In genomic region chr17:31869031-31869430, GRCh38 we compare ENCODE assay signal across 15 cellular contexts. TPM values are rescaled to one million over a fixed set of nuclear protein-coding genes. Genes with fewer than 3 reads are reported as not detected.
DNase-seq lines count a peak whose midpoint lies in the region; ATAC-seq and TF ChIP-seq lines count a peak whose summit lies in the region.
"Had no signal": no experiment of that assay in that cellular context is flagged by ENCODE, and none has a peak within 500 bp of the region (broad histone marks: within the 10 kb centered on the region; RNA-seq: fewer than 3 reads in every experiment).

No MANE protein-coding gene starts in this region.

- TF ChIP-seq CTCF in HFFc6 (IDR thresholded peaks at IDR 0.05) (no peak), RWPE2 (IDR thresholded peaks at IDR 0.05; ENCODE audit: poor library complexity, severe bottlenecking) (no peak), choroid plexus epithelial cell (conservative IDR thresholded peaks at IDR 0.05; ENCODE audit: low read depth, low read length) (no peak), uterus (IDR thresholded peaks at IDR 0.05) (no peak)

- no peaks in the 10 kb centered on the region for H3K9me3 Mint-ChIP-seq in HFFc6
- H3K9me3 Mint-ChIP-seq in activated T-helper 2 cell treated with anti-CD3 and anti-CD28 coated beads, Interferon-gamma antibody, Interleukin-2, Interleukin-4, amounts not matched to agents 10 μg/mL and 5 μg/mL and 100 μg/mL, durations not matched to agents 14 hours and 24 hours and 36 hours, result no peaks in the 10 kb centered on the region
- H3K9me3 Mint-ChIP-seq: CD4-positive, alpha-beta T cell had no signal

- no peak overlapping the region for H3K4me3 Mint-ChIP-seq in HFFc6
- H3K4me3 Mint-ChIP-seq in activated T-helper 2 cell treated with anti-CD3 and anti-CD28 coated beads, Interferon-gamma antibody, Interleukin-2, Interleukin-4, amounts not matched to agents 10 μg/mL and 5 μg/mL and 100 μg/mL, durations not matched to agents 14 hours and 24 hours and 36 hours (ENCODE audit: low read depth), result no peak overlapping the region
- H3K4me3 Mint-ChIP-seq: B cell; CD4-positive, alpha-beta T cell had no signal

- H3K27me3 Mint-ChIP-seq in HFFc6 (ENCODE audit: insufficient read depth), result no peaks in the 10 kb centered on the region
- no peaks in the 10 kb centered on the region for H3K27me3 Mint-ChIP-seq in activated T-helper 2 cell treated with anti-CD3 and anti-CD28 coated beads, Interferon-gamma antibody, Interleukin-2, Interleukin-4, amounts not matched to agents 10 μg/mL and 5 μg/mL and 100 μg/mL, durations not matched to agents 14 hours and 24 hours and 36 hours (ENCODE audit: low read depth)
- H3K27me3 Mint-ChIP-seq: B cell; CD4-positive, alpha-beta T cell had no signal

- H3K4me1 Mint-ChIP-seq in HFFc6 (ENCODE audit: low read depth), result peaks cover 15% of the 10 kb centered on the region
- no peaks in the 10 kb centered on the region for H3K4me1 Mint-ChIP-seq in activated T-helper 2 cell treated with anti-CD3 and anti-CD28 coated beads, Interferon-gamma antibody, Interleukin-2, Interleukin-4, amounts not matched to agents 10 μg/mL and 5 μg/mL and 100 μg/mL, durations not matched to agents 14 hours and 24 hours and 36 hours (ENCODE audit: low read depth)
- H3K4me1 Mint-ChIP-seq: B cell had no signal

- no peaks in the 10 kb centered on the region for H3K9me3 ChIP-seq in RWPE2 (ENCODE audit: severe bottlenecking)
- no peaks in the 10 kb centered on the region for H3K9me3 ChIP-seq in uterus
- H3K9me3 ChIP-seq: HAP-1 had no signal

- H3K36me3 ChIP-seq in RWPE2 (ENCODE audit: low read depth) (peaks cover 81% of the 10 kb centered on the region), uterus (no peaks in the 10 kb centered on the region)

- TF ChIP-seq POLR2A in uterus (IDR thresholded peaks at IDR 0.05), result no peak

- H3K4me1 ChIP-seq in RWPE2 (ENCODE audit: insufficient read depth, poor library complexity, severe bottlenecking) (no peaks in the 10 kb centered on the region), uterus (no peaks in the 10 kb centered on the region)

- ATAC-seq in RWPE2 (ENCODE audit: low read depth), result 0 out of 3 replicates have a peak, but pooled peaks have one; percentile 33
- ATAC-seq in HG03457 (IDR thresholded peaks at IDR 0.05; ENCODE audit: unreplicated experiment), result no peak
- ATAC-seq in HG03135 (IDR thresholded peaks at IDR 0.05; ENCODE audit: unreplicated experiment), result no peak

- H3K27ac Mint-ChIP-seq in HFFc6, result no peak overlapping the region; the same call in 1 of the 2 replicates
- H3K27ac Mint-ChIP-seq in activated T-helper 2 cell treated with anti-CD3 and anti-CD28 coated beads, Interferon-gamma antibody, Interleukin-2, Interleukin-4, amounts not matched to agents 10 μg/mL and 5 μg/mL and 100 μg/mL, durations not matched to agents 14 hours and 24 hours and 36 hours, result no peak overlapping the region
- H3K27ac Mint-ChIP-seq: B cell; CD4-positive, alpha-beta T cell had no signal

- no peaks in the 10 kb centered on the region for H3K27me3 ChIP-seq in RWPE2 (ENCODE audit: insufficient read depth, poor library complexity, severe bottlenecking)
- H3K27me3 ChIP-seq in uterus, result no peaks in the 10 kb centered on the region

- H3K4me3 ChIP-seq in RWPE2 (ENCODE audit: severe bottlenecking), result no peak overlapping the region
- no peak overlapping the region for H3K4me3 ChIP-seq in choroid plexus epithelial cell (ENCODE audit: low read depth, low read length)
- no peak overlapping the region for H3K4me3 ChIP-seq in uterus
- H3K4me3 ChIP-seq: HAP-1 had no signal

- intact Hi-C loops in uterus (cut with DNase I; ENCODE audit: low total_unique reads), result no loop called here
- intact Hi-C loops in activated T-helper 2 cell treated with anti-CD3 and anti-CD28 coated beads, Interferon-gamma antibody, Interleukin-2, Interleukin-4, amounts not matched to agents 10 μg/mL and 5 μg/mL and 100 μg/mL, durations not matched to agents 14 hours and 24 hours and 36 hours (cut with micrococcal nuclease), result no loop called here

- H3K36me3 Mint-ChIP-seq in HFFc6 (ENCODE audit: low read depth), result peaks cover 37% of the 10 kb centered on the region
- peaks cover 75% of the 10 kb centered on the region for H3K36me3 Mint-ChIP-seq in activated T-helper 2 cell treated with anti-CD3 and anti-CD28 coated beads, Interferon-gamma antibody, Interleukin-2, Interleukin-4, amounts not matched to agents 10 μg/mL and 5 μg/mL and 100 μg/mL, durations not matched to agents 14 hours and 24 hours and 36 hours (ENCODE audit: low read depth)

- peak; percentile 38 for DNase-seq in EH (ENCODE audit: low read depth)
- DNase-seq in HFFc6, result peak; percentile 16
- DNase-seq in RWPE2 (ENCODE audit: low spot score), result no peak
- peak; percentile 31 for DNase-seq in choroid plexus epithelial cell (ENCODE audit: low read depth)
- DNase-seq in uterus, result no peak
- no peak for DNase-seq in activated T-helper 2 cell treated with anti-CD3 and anti-CD28 coated beads, Interferon-gamma antibody, Interleukin-2, Interleukin-4, amounts not matched to agents 10 μg/mL and 5 μg/mL and 100 μg/mL, durations not matched to agents 14 hours and 24 hours and 36 hours (ENCODE audit: low spot score)
- DNase-seq: C1 segment of cervical spinal cord; CD4-positive, alpha-beta T cell; DMS79; GF-D8 had no signal

- no peak overlapping the region for H3K27ac ChIP-seq in RWPE2 (ENCODE audit: poor library complexity, severe bottlenecking)
- no peak overlapping the region for H3K27ac ChIP-seq in uterus
- H3K27ac ChIP-seq: HL-60 had no signal

RNA-seq across cellular contexts. Expression of gene COPRS, which starts 10.0 kb away (rescaled TPM):
- 100 to 1,000 TPM; 109 to 125 (median 117) TPM for total RNA-seq in HFFc6 (2021; fragmentation: NEBNext Ultra II Directional; extraction: Animal tissue kit (Norgen Biotek cat#: 25700))
- total RNA-seq in uterus, result 100 to 1,000 TPM in 1 of 4 donors, 10 to 100 TPM in 3; 36.5 to 114 (median 58.1) TPM
- 59.7 and 64.2 TPM in 2 replicates for total RNA-seq in activated T-helper 2 cell treated with anti-CD3 and anti-CD28 coated beads, Interferon-gamma antibody, Interleukin-2, Interleukin-4, amounts not matched to agents 10 μg/mL and 5 μg/mL and 100 μg/mL, durations not matched to agents 14 hours and 24 hours and 36 hours

RNA-seq across cellular contexts. Expression of gene UTP6, which starts 32.5 kb away (rescaled TPM):
- total RNA-seq in HFFc6 (2021; fragmentation: NEBNext Ultra II Directional; extraction: Animal tissue kit (Norgen Biotek cat#: 25700)), result 10 to 100 TPM; 65.4 to 77.4 (median 71.3) TPM
- total RNA-seq in uterus, result 10 to 100 TPM; 18.2 to 68.6 (median 38.4) TPM
- 126 and 129 TPM in 2 replicates for total RNA-seq in activated T-helper 2 cell treated with anti-CD3 and anti-CD28 coated beads, Interferon-gamma antibody, Interleukin-2, Interleukin-4, amounts not matched to agents 10 μg/mL and 5 μg/mL and 100 μg/mL, durations not matched to agents 14 hours and 24 hours and 36 hours

Comparison
In these comparisons a context has a peak if more than half of its experiments do, and no peak if none do; other contexts are left out.
1. DNase-seq: peak in EH (single experiment), HFFc6 (single experiment) and choroid plexus epithelial cell (single experiment); none in RWPE2 (single experiment), uterus (0 of 2) and activated T-helper 2 cell treated with anti-CD3 and anti-CD28 coated beads, Interferon-gamma antibody, Interleukin-2, Interleukin-4, amounts not matched to agents 10 μg/mL and 5 μg/mL and 100 μg/mL, durations not matched to agents 14 hours and 24 hours and 36 hours (single experiment).